Comparison of ENCODE assay signal across 8 cellular contexts in the genomic region with DNA sequence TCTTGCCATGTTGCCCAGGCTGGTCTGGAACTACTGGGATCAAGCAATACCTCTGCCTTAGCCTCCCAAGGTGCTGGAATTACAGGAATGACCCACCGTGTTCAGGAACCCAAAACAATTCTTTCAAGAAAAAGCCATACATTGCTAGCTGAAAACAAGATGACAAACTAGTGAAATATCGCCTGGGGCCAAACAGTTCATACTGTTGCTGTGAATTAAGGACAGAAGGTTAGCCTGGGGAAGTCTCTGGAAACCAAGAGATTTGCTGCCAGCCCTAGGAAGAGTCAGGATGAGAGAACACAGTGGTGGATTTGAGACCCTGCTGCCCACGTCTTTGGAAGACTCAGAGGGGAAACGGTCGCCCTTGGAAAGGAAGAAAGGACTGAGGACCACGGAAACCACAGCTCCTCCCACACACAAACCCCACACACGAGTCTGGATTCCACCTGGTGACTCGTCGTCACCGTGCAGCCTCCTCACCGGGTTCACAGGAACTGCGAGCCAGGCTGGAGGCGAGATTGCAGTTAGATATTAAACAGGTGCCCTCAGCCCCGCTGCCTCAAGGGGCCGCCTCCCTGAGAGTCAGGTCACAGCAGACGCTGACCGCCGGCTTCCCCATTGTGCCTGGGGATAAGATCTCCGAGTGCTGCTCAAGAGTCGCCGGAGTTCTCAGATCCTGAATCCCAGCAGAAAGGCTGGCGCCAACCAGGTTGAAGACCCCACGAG. TPM values are rescaled to one million over a fixed set of nuclear protein-coding genes. Genes with fewer than 3 reads are reported as not detected.
DNase-seq lines count a peak whose midpoint lies in the region; ATAC-seq and TF ChIP-seq lines count a peak whose summit lies in the region.
"Not testable (repeated sequence)": the region's sequence is repeated elsewhere in the genome, so short reads cannot be mapped to it uniquely, and the experiment has no call there.

No MANE protein-coding gene starts in this region.

- H3K79me2 ChIP-seq in ACC112 (ENCODE audit: control insufficient read depth, insufficient read depth, low read length, unreplicated experiment) = not testable (repeated sequence)
- peaks cover 12% of the 10 kb centered on the region for H3K79me2 ChIP-seq in PC-9 (ENCODE audit: low read depth)

- not testable (repeated sequence) for H3F3A ChIP-seq in PC-9 (ENCODE audit: insufficient read depth, low read depth)

- not testable (repeated sequence) for H3K4me1 ChIP-seq in ACC112 (ENCODE audit: control insufficient read depth, insufficient read depth, low read length, unreplicated experiment); right lobe of liver
- peaks cover 11% of the 10 kb centered on the region; the same call in 1 of the 2 replicates for H3K4me1 ChIP-seq in PC-9 (replicated peaks; ENCODE audit: insufficient read depth)

- H3K4me3 Mint-ChIP-seq in effector memory CD8-positive, alpha-beta T cell = peak overlapping the region; percentile 100

- peak; percentile 30 for ATAC-seq in HG03432 (IDR thresholded peaks at IDR 0.05; ENCODE audit: unreplicated experiment)
- ATAC-seq in effector memory CD8-positive, alpha-beta T cell (replicated peaks) = peak; percentile 32
- ATAC-seq in right lobe of liver = peak; percentile 48 to 60 (median 54)

- in situ Hi-C loops in GM18951 (cut with MboI; ENCODE audit: low sequenced_read_pairs, unreplicated experiment) = loop anchor here (5.0 kb wide), 1 partner anchor 43 kb away; no protein-coding TSS in a partner anchor

- not testable (repeated sequence) for BruUV-seq in PC-9 (replicated peaks; lab: Mats Ljungman, UMichigan)

- H3K27ac Mint-ChIP-seq in effector memory CD8-positive, alpha-beta T cell = peak overlapping the region; percentile 93 to 96

- not testable (repeated sequence) for H4K20me1 ChIP-seq in PC-9 (ENCODE audit: insufficient read depth)

- peak overlapping the region; percentile 99 for H3K4me2 ChIP-seq in PC-9

- H3K36me3 Mint-ChIP-seq in effector memory CD8-positive, alpha-beta T cell (ENCODE audit: insufficient read depth) = peaks cover 16% of the 10 kb centered on the region

- 4% methylated on average over 7 of the region's 23 CpGs for WGBS in right lobe of liver (ENCODE audit: insufficient coverage, low coverage, low lambda C conversion rate, missing lambda C conversion rate)

- H3K27me3 ChIP-seq in ACC112 (ENCODE audit: insufficient read depth, low read length); PC-9 (ENCODE audit: insufficient read depth, low read depth); right lobe of liver: not testable (repeated sequence)

- not testable (repeated sequence) for TF ChIP-seq CTCF in PC-9 (conservative IDR thresholded peaks at IDR 0.05); right lobe of liver (IDR thresholded peaks at IDR 0.05)

- CTCF ChIA-PET in PC-9 (lab: Charles Lee) = not testable (repeated sequence)

- H3K27ac ChIP-seq in ACC112 (ENCODE audit: low read depth, low read length); PC-9: not testable (repeated sequence)
- H3K27ac ChIP-seq in right lobe of liver = peak overlapping the region in 1 of 3 donors; percentile 62

- H3K4me3 ChIP-seq in ACC112 (ENCODE audit: low read depth, low read length) (peak overlapping the region; percentile 83), PC-9 (peak overlapping the region; percentile 89), right lobe of liver (peak overlapping the region; percentile 55 to 75 (median 62))

- not testable (repeated sequence) for H3K9me3 Mint-ChIP-seq in effector memory CD8-positive, alpha-beta T cell

- not testable (repeated sequence) for H3K27me3 Mint-ChIP-seq in effector memory CD8-positive, alpha-beta T cell

- not testable (repeated sequence) for H3K36me3 ChIP-seq in ACC112 (ENCODE audit: insufficient read depth, low read length); PC-9 (ENCODE audit: low read depth); right lobe of liver

- peaks cover 15% of the 10 kb centered on the region; the same call in 1 of the 2 replicates for H3K9me3 ChIP-seq in PC-9 (ENCODE audit: insufficient read depth, low read depth)
- H3K9me3 ChIP-seq in right lobe of liver = not testable (repeated sequence)

- peak; percentile 17 for TF ChIP-seq POLR2A in GM18951 (IDR thresholded peaks at IDR 0.05; ENCODE audit: extremely low read depth, insufficient read depth, insufficient read length)
- TF ChIP-seq POLR2A in right lobe of liver (IDR thresholded peaks at IDR 0.05) = not testable (repeated sequence)

- POLR2A ChIA-PET in PC-9 (lab: Charles Lee; ENCODE audit: unreplicated experiment) = not testable (repeated sequence)

- intact Hi-C loops in PC-9 (cut with micrococcal nuclease; ENCODE audit: unreplicated experiment) = loop anchor here (1.0 to 5.0 kb wide), 4 partner anchors 38 to 381 kb away; a partner anchor contains a TSS
- intact Hi-C loops in right lobe of liver (cut with DNase I) = not testable (repeated sequence)

- peaks cover 5 to 13% of the 10 kb centered on the region in 2 donors for H3K4me1 Mint-ChIP-seq in effector memory CD8-positive, alpha-beta T cell (ENCODE audit: low read depth in 2 of 2)

- peak; percentile 28 to 57 for DNase-seq in PC-9
- peak; percentile 50 for DNase-seq in activated T-cell treated with anti-CD3 and anti-CD28 coated beads for 4 hours
- peak; percentile 5 to 20 (median 5) for DNase-seq in effector memory CD8-positive, alpha-beta T cell
- DNase-seq in right lobe of liver = peak; percentile 23 to 57 (median 48)
- peak; percentile 37 for DNase-seq in stimulated activated CD4-positive, alpha-beta T cell treated with anti-CD3 and anti-CD28 coated beads, Interleukin-12 subunit alpha, Interleukin-12 subunit beta, amount 100 ng/mL, for 4 hours

- H3K9me2 ChIP-seq in PC-9 (ENCODE audit: insufficient read depth) = not testable (repeated sequence)

- H2AFZ ChIP-seq in ACC112 (ENCODE audit: low read length, unreplicated experiment) = peak overlapping the region; percentile 99
- peak overlapping the region; percentile 86 for H2AFZ ChIP-seq in PC-9

RNA-seq across cellular contexts. Expression of a gene that starts 1.0 kb away (rescaled TPM):
- total RNA-seq in PC-9 (2021) (3.3 and 3.5 TPM in 2 replicates), right lobe of liver (1 to 10 TPM in 5 of 6 experiments, under 1 TPM in 1; 1.00 to 3.1 (median 2.8) TPM)

RNA-seq across cellular contexts. Expression of a gene that starts 38.8 kb away (rescaled TPM):
- total RNA-seq in PC-9 (2021) = 2.5 and 2.9 TPM in 2 replicates
- 1 to 10 TPM; 2.3 to 2.8 (median 2.7) TPM for total RNA-seq in right lobe of liver

RNA-seq across cellular contexts. Expression of a gene that starts 44.8 kb away (rescaled TPM):
- total RNA-seq in PC-9 (2021) = 1.6 and 1.8 TPM in 2 replicates
- total RNA-seq in right lobe of liver = under 1 TPM in 5 of 6 experiments, not detected in 1; 0.22 to 0.97 (median 0.49) TPM
